Comparison of ENCODE assay signal across 1 cellular context in the genomic region with DNA sequence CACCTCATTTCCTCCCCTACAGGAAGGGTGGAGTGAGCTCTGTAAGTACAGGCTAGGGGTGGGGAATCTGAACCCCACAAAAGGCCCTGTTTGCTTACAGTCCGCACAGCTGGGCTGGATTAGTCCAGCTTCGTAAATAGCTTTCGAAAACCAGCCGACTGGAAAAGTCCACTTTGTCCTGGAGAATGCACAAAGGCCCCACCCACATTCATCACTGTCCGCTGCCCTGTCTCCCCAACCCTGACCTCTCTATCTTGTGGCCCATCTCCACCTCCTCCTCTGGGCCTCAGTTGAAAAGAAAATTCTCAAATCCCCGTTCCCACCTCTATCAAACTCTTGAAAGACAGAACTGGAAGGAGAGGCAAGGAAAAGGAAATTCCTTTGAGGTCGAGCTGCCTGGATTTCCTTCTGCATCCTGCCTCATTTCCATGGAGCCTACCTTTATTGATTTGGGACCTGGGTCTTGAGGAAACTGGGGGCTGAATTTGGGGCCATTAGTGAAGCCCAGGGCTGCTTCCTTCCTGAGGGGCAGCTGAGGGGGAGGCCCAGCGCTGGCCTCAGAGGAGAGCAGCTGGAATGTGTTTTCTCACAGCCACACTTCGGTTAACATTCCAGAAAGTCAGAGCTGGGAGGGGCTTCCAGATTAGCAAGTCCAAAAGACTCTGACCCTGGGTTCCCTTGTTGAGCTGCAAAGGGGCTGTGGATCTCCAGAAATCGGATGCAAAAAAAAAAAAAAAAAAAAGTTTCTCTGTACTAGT.
A peak's percentile ranks its signal among the peaks of the same experiment; 100 is the strongest.
TF ChIP-seq lines count a peak whose summit lies in the region.

No MANE protein-coding gene starts in this region.

TF ChIP-seq in HepG2, 621 proteins besides CTCF, POLR2A, EP300 and RAD21 (continued from another document and continues in another):
- TF ChIP-seq, protein P1, sequence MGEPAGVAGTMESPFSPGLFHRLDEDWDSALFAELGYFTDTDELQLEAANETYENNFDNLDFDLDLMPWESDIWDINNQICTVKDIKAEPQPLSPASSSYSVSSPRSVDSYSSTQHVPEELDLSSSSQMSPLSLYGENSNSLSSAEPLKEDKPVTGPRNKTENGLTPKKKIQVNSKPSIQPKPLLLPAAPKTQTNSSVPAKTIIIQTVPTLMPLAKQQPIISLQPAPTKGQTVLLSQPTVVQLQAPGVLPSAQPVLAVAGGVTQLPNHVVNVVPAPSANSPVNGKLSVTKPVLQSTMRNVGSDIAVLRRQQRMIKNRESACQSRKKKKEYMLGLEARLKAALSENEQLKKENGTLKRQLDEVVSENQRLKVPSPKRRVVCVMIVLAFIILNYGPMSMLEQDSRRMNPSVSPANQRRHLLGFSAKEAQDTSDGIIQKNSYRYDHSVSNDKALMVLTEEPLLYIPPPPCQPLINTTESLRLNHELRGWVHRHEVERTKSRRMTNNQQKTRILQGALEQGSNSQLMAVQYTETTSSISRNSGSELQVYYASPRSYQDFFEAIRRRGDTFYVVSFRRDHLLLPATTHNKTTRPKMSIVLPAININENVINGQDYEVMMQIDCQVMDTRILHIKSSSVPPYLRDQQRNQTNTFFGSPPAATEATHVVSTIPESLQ (CRISPR knock-in tag; conservative IDR thresholded peaks at IDR 0.05), result no peak
- no peak; the same call in 1 of the 2 replicates for TF ChIP-seq MIER3 (CRISPR knock-in tag; IDR thresholded peaks at IDR 0.05; ENCODE audit: borderline replicate concordance)
- TF ChIP-seq ARID2 (CRISPR knock-in tag; IDR thresholded peaks at IDR 0.05; ENCODE audit: borderline replicate concordance), result peak; percentile 61; the same call in 1 of the 2 replicates
- TF ChIP-seq MTA1 (CRISPR knock-in tag; IDR thresholded peaks at IDR 0.05; ENCODE audit: borderline replicate concordance), result peak; percentile 68; the same call in 1 of the 2 replicates
- no peak for TF ChIP-seq SIX4 (CRISPR knock-in tag; IDR thresholded peaks at IDR 0.05)
- TF ChIP-seq RFX3 (CRISPR knock-in tag; IDR thresholded peaks at IDR 0.05), result no peak
- no peak for TF ChIP-seq FLYWCH1 (CRISPR knock-in tag; IDR thresholded peaks at IDR 0.05)
- TF ChIP-seq SALL2 (CRISPR knock-in tag; IDR thresholded peaks at IDR 0.05), result 0 out of 2 replicates have a peak, but pooled peaks have one; percentile 45
- TF ChIP-seq ZFY (CRISPR knock-in tag; IDR thresholded peaks at IDR 0.05), result peak; percentile 43
- peak; percentile 64; the same call in 1 of the 2 replicates for TF ChIP-seq KLF12 (CRISPR knock-in tag; IDR thresholded peaks at IDR 0.05; ENCODE audit: borderline replicate concordance)
- no peak for TF ChIP-seq HIVEP1 (CRISPR knock-in tag; IDR thresholded peaks at IDR 0.05)
- TF ChIP-seq, protein P2, sequence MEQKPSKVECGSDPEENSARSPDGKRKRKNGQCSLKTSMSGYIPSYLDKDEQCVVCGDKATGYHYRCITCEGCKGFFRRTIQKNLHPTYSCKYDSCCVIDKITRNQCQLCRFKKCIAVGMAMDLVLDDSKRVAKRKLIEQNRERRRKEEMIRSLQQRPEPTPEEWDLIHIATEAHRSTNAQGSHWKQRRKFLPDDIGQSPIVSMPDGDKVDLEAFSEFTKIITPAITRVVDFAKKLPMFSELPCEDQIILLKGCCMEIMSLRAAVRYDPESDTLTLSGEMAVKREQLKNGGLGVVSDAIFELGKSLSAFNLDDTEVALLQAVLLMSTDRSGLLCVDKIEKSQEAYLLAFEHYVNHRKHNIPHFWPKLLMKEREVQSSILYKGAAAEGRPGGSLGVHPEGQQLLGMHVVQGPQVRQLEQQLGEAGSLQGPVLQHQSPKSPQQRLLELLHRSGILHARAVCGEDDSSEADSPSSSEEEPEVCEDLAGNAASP (CRISPR knock-in tag; IDR thresholded peaks at IDR 0.05; ENCODE audit: borderline replicate concordance), result peak; percentile 12; the same call in 1 of the 2 replicates
- no peak for TF ChIP-seq ETV6 (CRISPR knock-in tag; conservative IDR thresholded peaks at IDR 0.05)
- no peak for TF ChIP-seq NFKBIZ (CRISPR knock-in tag; IDR thresholded peaks at IDR 0.05)
- TF ChIP-seq ZNF224 (CRISPR knock-in tag; IDR thresholded peaks at IDR 0.05), result 0 out of 2 replicates have a peak, but pooled peaks have one; percentile 10
- no peak for TF ChIP-seq ZNF607 (CRISPR knock-in tag; IDR thresholded peaks at IDR 0.05; ENCODE audit: borderline replicate concordance)
- TF ChIP-seq YEATS2 (CRISPR knock-in tag; IDR thresholded peaks at IDR 0.05; ENCODE audit: borderline replicate concordance), result no peak; the same call in 1 of the 2 replicates
- TF ChIP-seq PLRG1 (conservative IDR thresholded peaks at IDR 0.05), result no peak
- TF ChIP-seq, protein P3, sequence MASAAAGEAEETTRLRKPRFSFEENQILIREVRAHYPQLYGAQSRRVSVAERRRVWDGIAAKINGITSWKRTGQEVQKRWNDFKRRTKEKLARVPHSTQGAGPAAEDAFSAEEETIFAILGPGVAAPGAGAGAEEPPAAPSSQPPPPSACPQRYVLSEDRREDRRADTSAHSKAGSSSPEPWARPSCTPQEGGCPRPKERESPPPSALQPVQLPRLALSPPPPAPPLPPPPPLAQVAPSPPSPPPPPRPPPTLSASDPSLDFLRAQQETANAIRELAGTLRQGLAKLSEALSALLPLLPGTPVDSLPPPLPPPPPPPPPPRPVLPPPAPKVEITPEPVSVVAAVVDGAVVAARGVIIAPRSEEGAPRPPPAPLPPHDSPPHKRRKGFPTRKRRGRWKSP (CRISPR knock-in tag; IDR thresholded peaks at IDR 0.05), result no peak
- TF ChIP-seq SMYD3 (CRISPR knock-in tag; IDR thresholded peaks at IDR 0.05), result no peak
- TF ChIP-seq HNF4G (IDR thresholded peaks at IDR 0.05; ENCODE audit: borderline replicate concordance, low read depth, low read length), result peak; percentile 65
- TF ChIP-seq HNF4G (CRISPR knock-in tag; IDR thresholded peaks at IDR 0.05; ENCODE audit: borderline replicate concordance, low read depth), result no peak
- TF ChIP-seq, protein P4, sequence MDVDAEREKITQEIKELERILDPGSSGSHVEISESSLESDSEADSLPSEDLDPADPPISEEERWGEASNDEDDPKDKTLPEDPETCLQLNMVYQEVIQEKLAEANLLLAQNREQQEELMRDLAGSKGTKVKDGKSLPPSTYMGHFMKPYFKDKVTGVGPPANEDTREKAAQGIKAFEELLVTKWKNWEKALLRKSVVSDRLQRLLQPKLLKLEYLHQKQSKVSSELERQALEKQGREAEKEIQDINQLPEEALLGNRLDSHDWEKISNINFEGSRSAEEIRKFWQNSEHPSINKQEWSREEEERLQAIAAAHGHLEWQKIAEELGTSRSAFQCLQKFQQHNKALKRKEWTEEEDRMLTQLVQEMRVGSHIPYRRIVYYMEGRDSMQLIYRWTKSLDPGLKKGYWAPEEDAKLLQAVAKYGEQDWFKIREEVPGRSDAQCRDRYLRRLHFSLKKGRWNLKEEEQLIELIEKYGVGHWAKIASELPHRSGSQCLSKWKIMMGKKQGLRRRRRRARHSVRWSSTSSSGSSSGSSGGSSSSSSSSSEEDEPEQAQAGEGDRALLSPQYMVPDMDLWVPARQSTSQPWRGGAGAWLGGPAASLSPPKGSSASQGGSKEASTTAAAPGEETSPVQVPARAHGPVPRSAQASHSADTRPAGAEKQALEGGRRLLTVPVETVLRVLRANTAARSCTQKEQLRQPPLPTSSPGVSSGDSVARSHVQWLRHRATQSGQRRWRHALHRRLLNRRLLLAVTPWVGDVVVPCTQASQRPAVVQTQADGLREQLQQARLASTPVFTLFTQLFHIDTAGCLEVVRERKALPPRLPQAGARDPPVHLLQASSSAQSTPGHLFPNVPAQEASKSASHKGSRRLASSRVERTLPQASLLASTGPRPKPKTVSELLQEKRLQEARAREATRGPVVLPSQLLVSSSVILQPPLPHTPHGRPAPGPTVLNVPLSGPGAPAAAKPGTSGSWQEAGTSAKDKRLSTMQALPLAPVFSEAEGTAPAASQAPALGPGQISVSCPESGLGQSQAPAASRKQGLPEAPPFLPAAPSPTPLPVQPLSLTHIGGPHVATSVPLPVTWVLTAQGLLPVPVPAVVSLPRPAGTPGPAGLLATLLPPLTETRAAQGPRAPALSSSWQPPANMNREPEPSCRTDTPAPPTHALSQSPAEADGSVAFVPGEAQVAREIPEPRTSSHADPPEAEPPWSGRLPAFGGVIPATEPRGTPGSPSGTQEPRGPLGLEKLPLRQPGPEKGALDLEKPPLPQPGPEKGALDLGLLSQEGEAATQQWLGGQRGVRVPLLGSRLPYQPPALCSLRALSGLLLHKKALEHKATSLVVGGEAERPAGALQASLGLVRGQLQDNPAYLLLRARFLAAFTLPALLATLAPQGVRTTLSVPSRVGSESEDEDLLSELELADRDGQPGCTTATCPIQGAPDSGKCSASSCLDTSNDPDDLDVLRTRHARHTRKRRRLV (CRISPR knock-in tag; IDR thresholded peaks at IDR 0.05), result no peak
- TF ChIP-seq ZFP36L2 (CRISPR knock-in tag; IDR thresholded peaks at IDR 0.05), result no peak
- TF ChIP-seq, protein P5, sequence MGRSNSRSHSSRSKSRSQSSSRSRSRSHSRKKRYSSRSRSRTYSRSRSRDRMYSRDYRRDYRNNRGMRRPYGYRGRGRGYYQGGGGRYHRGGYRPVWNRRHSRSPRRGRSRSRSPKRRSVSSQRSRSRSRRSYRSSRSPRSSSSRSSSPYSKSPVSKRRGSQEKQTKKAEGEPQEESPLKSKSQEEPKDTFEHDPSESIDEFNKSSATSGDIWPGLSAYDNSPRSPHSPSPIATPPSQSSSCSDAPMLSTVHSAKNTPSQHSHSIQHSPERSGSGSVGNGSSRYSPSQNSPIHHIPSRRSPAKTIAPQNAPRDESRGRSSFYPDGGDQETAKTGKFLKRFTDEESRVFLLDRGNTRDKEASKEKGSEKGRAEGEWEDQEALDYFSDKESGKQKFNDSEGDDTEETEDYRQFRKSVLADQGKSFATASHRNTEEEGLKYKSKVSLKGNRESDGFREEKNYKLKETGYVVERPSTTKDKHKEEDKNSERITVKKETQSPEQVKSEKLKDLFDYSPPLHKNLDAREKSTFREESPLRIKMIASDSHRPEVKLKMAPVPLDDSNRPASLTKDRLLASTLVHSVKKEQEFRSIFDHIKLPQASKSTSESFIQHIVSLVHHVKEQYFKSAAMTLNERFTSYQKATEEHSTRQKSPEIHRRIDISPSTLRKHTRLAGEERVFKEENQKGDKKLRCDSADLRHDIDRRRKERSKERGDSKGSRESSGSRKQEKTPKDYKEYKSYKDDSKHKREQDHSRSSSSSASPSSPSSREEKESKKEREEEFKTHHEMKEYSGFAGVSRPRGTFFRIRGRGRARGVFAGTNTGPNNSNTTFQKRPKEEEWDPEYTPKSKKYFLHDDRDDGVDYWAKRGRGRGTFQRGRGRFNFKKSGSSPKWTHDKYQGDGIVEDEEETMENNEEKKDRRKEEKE (IDR thresholded peaks at IDR 0.05), result no peak
- TF ChIP-seq ZEB1 (IDR thresholded peaks at IDR 0.05; ENCODE audit: insufficient replicate concordance, low read depth), result peak; percentile 51
- no peak for TF ChIP-seq GABPB1 (CRISPR knock-in tag; IDR thresholded peaks at IDR 0.05)
- TF ChIP-seq AGO1 (IDR thresholded peaks at IDR 0.05; ENCODE audit: low read depth, low read length, poor library complexity, severe bottlenecking), result no peak
- no peak for TF ChIP-seq LCORL (IDR thresholded peaks at IDR 0.05)
- peak; percentile 96 for TF ChIP-seq LCORL (CRISPR knock-in tag; IDR thresholded peaks at IDR 0.05)
- TF ChIP-seq KMT2A (CRISPR knock-in tag; IDR thresholded peaks at IDR 0.05), result no peak
- TF ChIP-seq, protein P6, sequence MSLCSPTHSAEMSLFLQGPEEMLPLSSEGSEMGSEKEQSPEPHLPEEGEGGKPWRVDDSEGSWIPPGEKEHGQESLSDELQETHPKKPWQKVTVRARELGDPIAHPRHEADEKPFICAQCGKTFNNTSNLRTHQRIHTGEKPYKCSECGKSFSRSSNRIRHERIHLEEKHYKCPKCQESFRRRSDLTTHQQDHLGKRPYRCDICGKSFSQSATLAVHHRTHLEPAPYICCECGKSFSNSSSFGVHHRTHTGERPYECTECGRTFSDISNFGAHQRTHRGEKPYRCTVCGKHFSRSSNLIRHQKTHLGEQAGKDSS (CRISPR knock-in tag; IDR thresholded peaks at IDR 0.05; ENCODE audit: borderline replicate concordance, low read depth), result no peak; the same call in 1 of the 2 replicates
- TF ChIP-seq, protein P7, sequence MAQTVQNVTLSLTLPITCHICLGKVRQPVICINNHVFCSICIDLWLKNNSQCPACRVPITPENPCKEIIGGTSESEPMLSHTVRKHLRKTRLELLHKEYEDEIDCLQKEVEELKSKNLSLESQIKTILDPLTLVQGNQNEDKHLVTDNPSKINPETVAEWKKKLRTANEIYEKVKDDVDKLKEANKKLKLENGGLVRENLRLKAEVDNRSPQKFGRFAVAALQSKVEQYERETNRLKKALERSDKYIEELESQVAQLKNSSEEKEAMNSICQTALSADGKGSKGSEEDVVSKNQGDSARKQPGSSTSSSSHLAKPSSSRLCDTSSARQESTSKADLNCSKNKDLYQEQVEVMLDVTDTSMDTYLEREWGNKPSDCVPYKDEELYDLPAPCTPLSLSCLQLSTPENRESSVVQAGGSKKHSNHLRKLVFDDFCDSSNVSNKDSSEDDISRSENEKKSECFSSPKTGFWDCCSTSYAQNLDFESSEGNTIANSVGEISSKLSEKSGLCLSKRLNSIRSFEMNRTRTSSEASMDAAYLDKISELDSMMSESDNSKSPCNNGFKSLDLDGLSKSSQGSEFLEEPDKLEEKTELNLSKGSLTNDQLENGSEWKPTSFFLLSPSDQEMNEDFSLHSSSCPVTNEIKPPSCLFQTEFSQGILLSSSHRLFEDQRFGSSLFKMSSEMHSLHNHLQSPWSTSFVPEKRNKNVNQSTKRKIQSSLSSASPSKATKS (CRISPR knock-in tag; IDR thresholded peaks at IDR 0.05), result no peak; the same call in 1 of the 2 replicates
- TF ChIP-seq KLF16 (CRISPR knock-in tag; IDR thresholded peaks at IDR 0.05), result peak in 1 of 2 experiments; percentile 54; a peak in 1 of 4 replicates
- peak; percentile 50; the same call in 1 of the 2 replicates for TF ChIP-seq ZBTB7B (CRISPR knock-in tag; IDR thresholded peaks at IDR 0.05)
- TF ChIP-seq HNRNPL (IDR thresholded peaks at IDR 0.05; ENCODE audit: low read depth, low read length), result no peak
- TF ChIP-seq TBL1XR1 (IDR thresholded peaks at IDR 0.05; ENCODE audit: borderline replicate concordance, low read length, partially characterized antibody), result no peak
- TF ChIP-seq ZNF263 (CRISPR knock-in tag; IDR thresholded peaks at IDR 0.05), result peak; percentile 17; the same call in 1 of the 2 replicates
- TF ChIP-seq, protein P8, sequence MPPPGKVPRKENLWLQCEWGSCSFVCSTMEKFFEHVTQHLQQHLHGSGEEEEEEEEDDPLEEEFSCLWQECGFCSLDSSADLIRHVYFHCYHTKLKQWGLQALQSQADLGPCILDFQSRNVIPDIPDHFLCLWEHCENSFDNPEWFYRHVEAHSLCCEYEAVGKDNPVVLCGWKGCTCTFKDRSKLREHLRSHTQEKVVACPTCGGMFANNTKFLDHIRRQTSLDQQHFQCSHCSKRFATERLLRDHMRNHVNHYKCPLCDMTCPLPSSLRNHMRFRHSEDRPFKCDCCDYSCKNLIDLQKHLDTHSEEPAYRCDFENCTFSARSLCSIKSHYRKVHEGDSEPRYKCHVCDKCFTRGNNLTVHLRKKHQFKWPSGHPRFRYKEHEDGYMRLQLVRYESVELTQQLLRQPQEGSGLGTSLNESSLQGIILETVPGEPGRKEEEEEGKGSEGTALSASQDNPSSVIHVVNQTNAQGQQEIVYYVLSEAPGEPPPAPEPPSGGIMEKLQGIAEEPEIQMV (CRISPR knock-in tag; IDR thresholded peaks at IDR 0.05; ENCODE audit: low read depth), result no peak
- no peak for TF ChIP-seq ZNF737 (CRISPR knock-in tag; IDR thresholded peaks at IDR 0.05; ENCODE audit: borderline replicate concordance)
- 0 out of 2 replicates have a peak, but pooled peaks have one; percentile 58 for TF ChIP-seq ZNF180 (CRISPR knock-in tag; IDR thresholded peaks at IDR 0.05; ENCODE audit: borderline replicate concordance, low read depth)
- peak; percentile 44; the same call in 1 of the 2 replicates for TF ChIP-seq BRD4 (CRISPR knock-in tag; IDR thresholded peaks at IDR 0.05)
- no peak for TF ChIP-seq GLI4 (CRISPR knock-in tag; IDR thresholded peaks at IDR 0.05; ENCODE audit: borderline replicate concordance)
- no peak for TF ChIP-seq ZNF558 (CRISPR knock-in tag; IDR thresholded peaks at IDR 0.05; ENCODE audit: borderline replicate concordance)
- no peak for TF ChIP-seq HMG20B (CRISPR knock-in tag; conservative IDR thresholded peaks at IDR 0.05)
- 0 out of 2 replicates have a peak, but pooled peaks have one; percentile 49 for TF ChIP-seq KAT8 (CRISPR knock-in tag; IDR thresholded peaks at IDR 0.05)
